Comparison of ENCODE assay signal across 8 cellular contexts in genomic region chr1:151346082-151346768, GRCh38. TPM values are rescaled to one million over a fixed set of nuclear protein-coding genes. Genes with fewer than 3 reads are reported as not detected.
A peak's percentile ranks its signal among the peaks of the same experiment; 100 is the strongest.
DNase-seq lines count a peak whose midpoint lies in the region; ATAC-seq and TF ChIP-seq lines count a peak whose summit lies in the region.

No MANE protein-coding gene starts in this region.

- intact Hi-C loops in sciatic nerve (cut with DNase I) = loop anchor here (10.0 kb wide), 1 partner anchor 49 kb away; the partner anchor contains the start of gene PSMB4

- peaks cover 41% of the 10 kb centered on the region for H3K36me3 ChIP-seq in DND-41 (ENCODE audit: insufficient read depth, low read length)
- no peaks in the 10 kb centered on the region for H3K36me3 ChIP-seq in SU-DHL-6 (ENCODE audit: low read length)
- H3K36me3 ChIP-seq in trophoblast cell (ENCODE audit: control insufficient read depth in 1 of 2, insufficient read depth in 2 of 2, low read length in 2 of 2) = peaks cover 23 to 30% of the 10 kb centered on the region in 2 experiments

- H4K20me1 ChIP-seq in DND-41 (ENCODE audit: insufficient read depth, low read length) (0 out of 2 replicates have a peak, but pooled peaks cover 3% of the 10 kb centered on the region), SU-DHL-6 (ENCODE audit: low read depth, low read length) (no peaks in the 10 kb centered on the region)

- H3F3A ChIP-seq in SU-DHL-6 (ENCODE audit: insufficient read depth) = peaks cover 10% of the 10 kb centered on the region

- H3K79me2 ChIP-seq in DND-41 (ENCODE audit: insufficient read depth, low read length) (peaks cover 16% of the 10 kb centered on the region), SU-DHL-6 (ENCODE audit: insufficient read depth, low read length) (peaks cover 11% of the 10 kb centered on the region), trophoblast cell (ENCODE audit: control insufficient read depth, insufficient read depth, low read length, poor library complexity) (peaks cover 7% of the 10 kb centered on the region)

- H2AFZ ChIP-seq in DND-41 (ENCODE audit: low read depth, low read length) = peak overlapping the region; percentile 75
- H2AFZ ChIP-seq in SU-DHL-6 (ENCODE audit: low read depth, low read length, severe bottlenecking) = peak overlapping the region; percentile 3
- H2AFZ ChIP-seq in trophoblast cell (ENCODE audit: insufficient read depth, low read length, poor library complexity) = peak overlapping the region; percentile 91

- H3K4me2 ChIP-seq in DND-41 (ENCODE audit: insufficient read depth, low read length) (peak overlapping the region; percentile 69), SU-DHL-6 (ENCODE audit: low read depth, low read length, poor library complexity, severe bottlenecking) (peak overlapping the region; percentile 95), trophoblast cell (ENCODE audit: low read length) (peak overlapping the region; percentile 79)

- TF ChIP-seq CTCF in DND-41 (IDR thresholded peaks at IDR 0.05; ENCODE audit: borderline replicate concordance, extremely low read depth, low read length, poor library complexity, severe bottlenecking) (no peak), SU-DHL-6 (IDR thresholded peaks at IDR 0.05; ENCODE audit: insufficient read depth, low read length, poor library complexity, severe bottlenecking) (no peak), epithelial cell of proximal tubule (conservative IDR thresholded peaks at IDR 0.05; ENCODE audit: low read depth, low read length) (no peak)

- H3K9me2 ChIP-seq in SU-DHL-6 (replicated peaks; ENCODE audit: insufficient read depth, low read length) = no peaks in the 10 kb centered on the region

- H3K14ac ChIP-seq in trophoblast cell (ENCODE audit: low read length) = peak overlapping the region; percentile 78

- ATAC-seq in DND-41 (ENCODE audit: insufficient read depth, low read depth) = no peak
- no peak for ATAC-seq in sciatic nerve

- peak overlapping the region; percentile 77 for H2BK12ac ChIP-seq in trophoblast cell (ENCODE audit: low read length)

- H4K8ac ChIP-seq in trophoblast cell (ENCODE audit: low read depth, low read length) = peak overlapping the region; percentile 30

- H4K12ac ChIP-seq in trophoblast cell (ENCODE audit: low read depth, low read length) = peak overlapping the region; percentile 4

- DNase-seq in DND-41 = no peak
- DNase-seq in epithelial cell of proximal tubule (ENCODE audit: low read depth) = no peak
- no peak for DNase-seq in trophoblast cell
- DNase-seq in DMS79 (lab: John Stamatoyannopoulos, UW) = no peak
- no peak for DNase-seq in sciatic nerve (ENCODE audit: low spot score)
- DNase-seq in stimulated activated CD4-positive, alpha-beta T cell treated with anti-CD3 and anti-CD28 coated beads, Interleukin-2, amount 100 ng/mL, for 48 hours = no peak
- DNase-seq in hepatic stellate cell (ENCODE audit: low spot score) = no peak

- H2BK120ac ChIP-seq in trophoblast cell (ENCODE audit: insufficient read depth, low read length, poor library complexity) = peak overlapping the region; percentile 74

- no peak overlapping the region for H2BK5ac ChIP-seq in trophoblast cell (ENCODE audit: low read depth, low read length, poor library complexity)

- peak overlapping the region; percentile 4 for H3K4ac ChIP-seq in trophoblast cell (ENCODE audit: low read depth, low read length)

- peaks cover 3% of the 10 kb centered on the region for H3K79me1 ChIP-seq in trophoblast cell (ENCODE audit: low read length)

- no peak overlapping the region for H3K18ac ChIP-seq in trophoblast cell (ENCODE audit: low read length)

- H3K9me3 ChIP-seq in DND-41 (ENCODE audit: insufficient read depth, low read length, severe bottlenecking) (peaks cover under 1% of the 10 kb centered on the region), SU-DHL-6 (ENCODE audit: insufficient read depth, low read length) (no peaks in the 10 kb centered on the region), trophoblast cell (ENCODE audit: insufficient read depth, low read depth, low read length) (peaks cover 2% of the 10 kb centered on the region)

- H3K27me3 ChIP-seq in DND-41 (ENCODE audit: insufficient read depth, low read length, poor library complexity) = no peaks in the 10 kb centered on the region
- no peaks in the 10 kb centered on the region for H3K27me3 ChIP-seq in SU-DHL-6 (ENCODE audit: low read length)
- H3K27me3 ChIP-seq in trophoblast cell (ENCODE audit: insufficient read depth, low read length) = no peaks in the 10 kb centered on the region

- H3K4me1 ChIP-seq in DND-41 (ENCODE audit: insufficient read depth, low read length) (peaks cover 34% of the 10 kb centered on the region), trophoblast cell (ENCODE audit: control insufficient read depth in 1 of 2, insufficient read depth in 2 of 2, low read length in 2 of 2) (peaks cover 6 to 13% of the 10 kb centered on the region in 2 experiments)

- H3K4me3 ChIP-seq in DND-41 (ENCODE audit: low read depth in 1 of 2, low read length in 2 of 2) (peak overlapping the region; percentile 40 to 61), SU-DHL-6 (ENCODE audit: insufficient read depth, low read length, poor library complexity, severe bottlenecking) (peak overlapping the region; percentile 72), epithelial cell of proximal tubule (ENCODE audit: low read depth, low read length) (peak overlapping the region; percentile 82), trophoblast cell (ENCODE audit: low read depth, low read length) (no peak overlapping the region)

- no peak overlapping the region for H3K23ac ChIP-seq in trophoblast cell (ENCODE audit: low read length)

- H4K91ac ChIP-seq in trophoblast cell (ENCODE audit: low read depth, low read length) = peak overlapping the region; percentile 74

- H3K27ac ChIP-seq in DND-41 (ENCODE audit: low read length) = peak overlapping the region; percentile 98
- peak overlapping the region; percentile 83 for H3K27ac ChIP-seq in SU-DHL-6 (ENCODE audit: low read depth, low read length)
- peak overlapping the region; percentile 96 for H3K27ac ChIP-seq in trophoblast cell (ENCODE audit: low read depth, low read length)

- no CpG with 5 or more reads among the region's 7 CpGs for WGBS in trophoblast cell (ENCODE audit: extremely low coverage, insufficient coverage, insufficient read length)

- H2AK5ac ChIP-seq in trophoblast cell (ENCODE audit: low read length) = peak overlapping the region; percentile 2

- H3K9ac ChIP-seq in DND-41 (ENCODE audit: low read depth, low read length) (peak overlapping the region; percentile 81), SU-DHL-6 (ENCODE audit: low read length) (peak overlapping the region; percentile 72), trophoblast cell (ENCODE audit: low read length) (peak overlapping the region; percentile 68)

RNA-seq across cellular contexts. Expression of gene RFX5, which starts 0.8 kb away (rescaled TPM):
- total RNA-seq in epithelial cell of proximal tubule (25.9 and 33.9 TPM in 2 replicates), sciatic nerve (30.9 TPM)
- polyA plus RNA-seq in trophoblast cell (2013) = 21.0 and 23.2 TPM in 2 replicates

RNA-seq across cellular contexts. Expression of gene PI4KB, which starts 19.0 kb away (rescaled TPM):
- total RNA-seq in epithelial cell of proximal tubule = 26.3 and 73.3 TPM in 2 replicates
- 32.5 and 35.5 TPM in 2 replicates for polyA plus RNA-seq in trophoblast cell (2013)
- total RNA-seq in sciatic nerve = 71.4 TPM

RNA-seq across cellular contexts. Expression of gene SELENBP1, which starts 26.3 kb away (rescaled TPM):
- 2.7 and 5.9 TPM in 2 replicates for total RNA-seq in epithelial cell of proximal tubule
- polyA plus RNA-seq in trophoblast cell (2013) = 5.4 and 5.9 TPM in 2 replicates
- total RNA-seq in sciatic nerve = 71.9 TPM

RNA-seq across cellular contexts. Expression of gene PSMB4, which starts 53.1 kb away (rescaled TPM):
- 348 and 446 TPM in 2 replicates for total RNA-seq in epithelial cell of proximal tubule
- polyA plus RNA-seq in trophoblast cell (2013) = 411 and 419 TPM in 2 replicates
- 160 TPM for total RNA-seq in sciatic nerve

Comparison
In these comparisons a context has a peak if more than half of its experiments do, and no peak if none do; other contexts are left out.
1. H2AFZ ChIP-seq: peak in every context shown above with its lines; median percentile 91 in trophoblast cell; 75 in DND-41; 3 in SU-DHL-6.
2. RNA of gene SELENBP1, which starts 26.3 kb away (total RNA-seq): 71.9 TPM in sciatic nerve (single experiment); 2.7 to 5.9 TPM in epithelial cell of proximal tubule; every median in the first group is over 10 times any median in the second.
3. Peak in every context shown above with its lines, with median percentiles within 50 percentile points of each other: H3K27ac ChIP-seq, H3K4me2 ChIP-seq and H3K9ac ChIP-seq.